ENCODE assay signal across 20 cellular contexts in genomic region chr17:70699408-70699807, GRCh38.
A peak's percentile ranks its signal among the peaks of the same experiment; 100 is the strongest.
DNase-seq lines count a peak whose midpoint lies in the region; ATAC-seq and TF ChIP-seq lines count a peak whose summit lies in the region.
"Had no signal": no experiment of that assay in that cellular context is flagged by ENCODE, and none has a peak within 500 bp of the region (broad histone marks: within the 10 kb centered on the region; RNA-seq: fewer than 3 reads in every experiment).

No MANE protein-coding gene starts in this region.

- H3K27ac ChIP-seq in dorsolateral prefrontal cortex (peak overlapping the region in 32 of 59 donors; percentile 2 to 78 (median 39)), neural progenitor cell (no peak overlapping the region)
- H3K27ac ChIP-seq: GM23248, HL-60 had no signal

- no peak for ATAC-seq in natural killer cell
- ATAC-seq in HG02759 (IDR thresholded peaks at IDR 0.05; ENCODE audit: unreplicated experiment) = no peak
- ATAC-seq: GM12878 had no signal

- no peak overlapping the region for H2AFZ ChIP-seq in neural progenitor cell (replicated peaks)
- H2AFZ ChIP-seq: GM23248 had no signal

- H3F3A ChIP-seq in neural progenitor cell (ENCODE audit: low read depth) = no peaks in the 10 kb centered on the region

- H3K9ac ChIP-seq in neural progenitor cell = no peak overlapping the region
- H3K9ac ChIP-seq: GM23248 had no signal

- H4K20me1 ChIP-seq in neural progenitor cell (ENCODE audit: low read depth) = no peaks in the 10 kb centered on the region

- H3K27ac Mint-ChIP-seq in neural progenitor cell (peak overlapping the region; percentile 30), natural killer cell (no peak overlapping the region)
- H3K27ac Mint-ChIP-seq: CD4-positive, CD25-positive, alpha-beta regulatory T cell; CD8-positive, alpha-beta memory T cell had no signal

- H3K4me3 Mint-ChIP-seq in neural progenitor cell (no peak overlapping the region), natural killer cell (no peak overlapping the region)
- H3K4me3 Mint-ChIP-seq: CD8-positive, alpha-beta memory T cell had no signal

- H3K27me3 Mint-ChIP-seq in neural progenitor cell (ENCODE audit: insufficient read depth, low read depth) (peaks cover 2% of the 10 kb centered on the region), natural killer cell (ENCODE audit: low read depth in 2 of 2) (no peaks in the 10 kb centered on the region)
- H3K27me3 Mint-ChIP-seq: CD4-positive, CD25-positive, alpha-beta regulatory T cell; CD8-positive, alpha-beta memory T cell had no signal

- in situ Hi-C loops in GM13977 (cut with MboI; ENCODE audit: low pct_unique_long_range_greater_than_20kb, low sequenced_read_pairs, unreplicated experiment) = no loop called here

- no peaks in the 10 kb centered on the region for H3K4me1 ChIP-seq in neural progenitor cell
- H3K4me1 ChIP-seq: BE2C, HAP-1 had no signal

- peaks cover 0 to 2% (median 0%) of the 10 kb centered on the region in 45 donors for H3K27me3 ChIP-seq in dorsolateral prefrontal cortex
- H3K27me3 ChIP-seq in neural progenitor cell = no peaks in the 10 kb centered on the region

- DNase-seq in dorsolateral prefrontal cortex (no peak), inferior parietal cortex (ENCODE audit: extremely low spot score) (peak; percentile 69), neural progenitor cell (ENCODE audit: low spot score) (no peak), superior temporal gyrus (ENCODE audit: extremely low spot score) (peak; percentile 88), natural killer cell (no peak), GM13977 (ENCODE audit: low spot score) (no peak)
- DNase-seq: BE2C; CD4-positive, CD25-positive, alpha-beta regulatory T cell; CD8-positive, alpha-beta memory T cell; COR-L47; DMS 273 treated with DMSO at 0.1 percent for 48 hours; DMS53; DND-41; EL; GM23248; IMR-90 had no signal

- no peaks in the 10 kb centered on the region for H3K79me2 ChIP-seq in neural progenitor cell (ENCODE audit: low read depth)

- H3K9me3 ChIP-seq in neural progenitor cell (ENCODE audit: low read depth) = no peaks in the 10 kb centered on the region
- H3K9me3 ChIP-seq: BE2C, HAP-1 had no signal

- H3K36me3 ChIP-seq in neural progenitor cell = no peaks in the 10 kb centered on the region
- H3K36me3 ChIP-seq: BE2C, HAP-1 had no signal

- no peaks in the 10 kb centered on the region for H3K4me1 Mint-ChIP-seq in neural progenitor cell
- no peaks in the 10 kb centered on the region for H3K4me1 Mint-ChIP-seq in natural killer cell
- H3K4me1 Mint-ChIP-seq: CD4-positive, CD25-positive, alpha-beta regulatory T cell; CD8-positive, alpha-beta memory T cell had no signal

- no peak overlapping the region for H3K4me3 ChIP-seq in dorsolateral prefrontal cortex
- H3K4me3 ChIP-seq in neural progenitor cell = no peak overlapping the region
- H3K4me3 ChIP-seq: GM12878, GM23248, HAP-1 had no signal

- H3K9me3 Mint-ChIP-seq in neural progenitor cell (no peaks in the 10 kb centered on the region), natural killer cell (peaks cover 6 to 10% of the 10 kb centered on the region in 2 donors)

- H3K36me3 Mint-ChIP-seq in neural progenitor cell (no peaks in the 10 kb centered on the region), natural killer cell (no peaks in the 10 kb centered on the region)
- H3K36me3 Mint-ChIP-seq: CD4-positive, CD25-positive, alpha-beta regulatory T cell; CD8-positive, alpha-beta memory T cell had no signal

- no peak overlapping the region for H3K4me2 ChIP-seq in neural progenitor cell

- intact Hi-C loops in dorsolateral prefrontal cortex (cut with DNase I) (no loop called here), natural killer cell (cut with micrococcal nuclease) (no loop called here)

- TF ChIP-seq CTCF in dorsolateral prefrontal cortex (IDR thresholded peaks at IDR 0.05 in 54 of 56, conservative IDR thresholded peaks at IDR 0.05 in 2 of 56; ENCODE audit: low read depth in 1 of 56, partially characterized antibody in 56 of 56) (no peak), neural progenitor cell (IDR thresholded peaks at IDR 0.05) (no peak), natural killer cell (IDR thresholded peaks at IDR 0.05) (no peak), GM13977 (IDR thresholded peaks at IDR 0.05; ENCODE audit: extremely low read depth, insufficient read depth, missing control alignments) (no peak)

Comparison
In these comparisons a context has a peak if more than half of its experiments do, and no peak if none do; other contexts are left out.
1. DNase-seq: peak in inferior parietal cortex (single experiment) and superior temporal gyrus (single experiment); none in dorsolateral prefrontal cortex (0 of 10), neural progenitor cell (single experiment), natural killer cell (single experiment) and GM13977 (single experiment).